Comparison of ENCODE assay signal across 23 cellular contexts in genomic region chr12:90337018-90337417, GRCh38.
DNase-seq lines count a peak whose midpoint lies in the region; ATAC-seq, FAIRE-seq and TF ChIP-seq lines count a peak whose summit lies in the region.
"Had no signal": no experiment of that assay in that cellular context is flagged by ENCODE, and none has a peak within 500 bp of the region (broad histone marks: within the 10 kb centered on the region; RNA-seq: fewer than 3 reads in every experiment).

No MANE protein-coding gene starts in this region.

- H2AFZ ChIP-seq in K562 (ENCODE audit: low read depth, low read length), result no peak overlapping the region
- H2AFZ ChIP-seq in smooth muscle cell (ENCODE audit: low read depth), result peak overlapping the region; percentile 21

- TF ChIP-seq POLR2A in A549 (IDR thresholded peaks at IDR 0.05; ENCODE audit: low read length) (no peak), K562 (conservative IDR thresholded peaks at IDR 0.05) (no peak)

- FAIRE-seq in A549 (lab: Jason Lieb, UNC) (no peak), K562 (lab: Jason Lieb, UNC) (no peak)
- FAIRE-seq: A204.1, D721Med, G401.6, GM12891, GM19239 had no signal

- H3F3A ChIP-seq in smooth muscle cell (ENCODE audit: low read depth), result no peaks in the 10 kb centered on the region

- no peak overlapping the region for H3K27ac ChIP-seq in A549
- no peak overlapping the region for H3K27ac ChIP-seq in K562 (ENCODE audit: extremely low read depth, low read depth, low read length)
- H3K27ac ChIP-seq in smooth muscle cell (ENCODE audit: low read depth), result no peak overlapping the region
- H3K27ac ChIP-seq: BLaER1 treated with 17β-estradiol and CSF1 and Interleukin-3, amounts not matched to agents 10 nM and 100 nM; C4-2B had no signal

- H4K20me1 ChIP-seq in K562 (replicated peaks; ENCODE audit: control insufficient read depth, insufficient read depth, low read length), result no peaks in the 10 kb centered on the region
- H4K20me1 ChIP-seq in smooth muscle cell (ENCODE audit: low read depth), result no peaks in the 10 kb centered on the region
- H4K20me1 ChIP-seq: BLaER1 treated with 17β-estradiol and CSF1 and Interleukin-3, amounts not matched to agents 10 nM and 100 nM had no signal

- H3K4me2 ChIP-seq in A549, result no peak overlapping the region
- H3K4me2 ChIP-seq in K562 (ENCODE audit: insufficient read depth, low read length), result no peak overlapping the region
- no peak overlapping the region for H3K4me2 ChIP-seq in smooth muscle cell
- H3K4me2 ChIP-seq: BLaER1 treated with 17β-estradiol and CSF1 and Interleukin-3, amounts not matched to agents 10 nM and 100 nM had no signal

- ATAC-seq in A549 (no peak), K562 (no peak), GM21619 (IDR thresholded peaks at IDR 0.05; ENCODE audit: unreplicated experiment) (no peak)
- ATAC-seq: CD8-positive, alpha-beta T cell had no signal

- no peak for TF ChIP-seq CTCF in A549 (IDR thresholded peaks at IDR 0.05)
- no peak for TF ChIP-seq CTCF in K562 (IDR thresholded peaks at IDR 0.05 in 2 of 3, conservative IDR thresholded peaks at IDR 0.05 in 1 of 3; ENCODE audit: insufficient read depth in 2 of 3, low read depth in 1 of 3, low read length in 3 of 3)
- TF ChIP-seq CTCF in smooth muscle cell (IDR thresholded peaks at IDR 0.05; ENCODE audit: borderline replicate concordance, insufficient read depth, poor library complexity, severe bottlenecking), result no peak

- H3K27me3 ChIP-seq in K562 (ENCODE audit: control insufficient read depth in 2 of 2, insufficient read depth in 2 of 2, low read length in 2 of 2) (no peaks in the 10 kb centered on the region), smooth muscle cell (ENCODE audit: low read depth) (no peaks in the 10 kb centered on the region)

- intact Hi-C loops in K562 (cut with micrococcal nuclease), result no loop called here

- CTCF ChIA-PET in A549 (lab: Yijun Ruan, JAX), result interaction anchor here (1.4 kb wide), 1 partner anchor 18 kb away, joined by 3 read pairs; no protein-coding TSS in a partner anchor
- CTCF ChIA-PET in K562 (lab: Yijun Ruan, JAX; ENCODE audit: low intra/inter-chr PET ratio), result no interaction called here

- no peaks in the 10 kb centered on the region for H3K36me3 ChIP-seq in K562 (ENCODE audit: control insufficient read depth, insufficient read depth, low read length)
- H3K36me3 ChIP-seq in smooth muscle cell (ENCODE audit: low read depth), result no peaks in the 10 kb centered on the region
- H3K36me3 ChIP-seq: BLaER1 treated with 17β-estradiol and CSF1 and Interleukin-3, amounts not matched to agents 10 nM and 100 nM had no signal

- in situ Hi-C loops in G401 (cut with HindIII; ENCODE audit: low sequenced_read_pairs) (no loop called here), K562 (cut with MboI) (no loop called here)

- no peak for DNase-seq in A549 (ENCODE audit: low read depth in 1 of 2, low spot score in 1 of 2)
- DNase-seq in G401 (ENCODE audit: low spot score), result peak; percentile 25
- no peak for DNase-seq in K562 (ENCODE audit: extremely low read depth in 1 of 4, low spot score in 3 of 4)
- no peak for DNase-seq in smooth muscle cell (lab: John Stamatoyannopoulos, UW; ENCODE audit: unreplicated experiment)
- DNase-seq in NCI-H69 (lab: John Stamatoyannopoulos, UW), result no peak
- DNase-seq in DMS79 treated with DMSO at 0.1 percent for 48 hours (lab: John Stamatoyannopoulos, UW), result no peak
- DNase-seq: 8988T; AML-193; Caco-2; Calu3; CD4-positive, alpha-beta T cell; CD8-positive, alpha-beta T cell; DND-41; EL; GF-D8 had no signal

- TF ChIP-seq EP300 in A549 (IDR thresholded peaks at IDR 0.05) (no peak), K562 (IDR thresholded peaks at IDR 0.05; ENCODE audit: low read length) (no peak)

- BruUV-seq in K562 (replicated peaks; lab: Mats Ljungman, UMichigan), result no TSS peak

- H3K9me1 ChIP-seq in K562 (ENCODE audit: control insufficient read depth, insufficient read depth, low read length), result no peaks in the 10 kb centered on the region

- H3K79me2 ChIP-seq in K562 (ENCODE audit: control insufficient read depth, insufficient read depth, low read length) (no peaks in the 10 kb centered on the region), smooth muscle cell (ENCODE audit: low read depth) (no peaks in the 10 kb centered on the region)

- no peak overlapping the region for H3K9ac ChIP-seq in K562 (ENCODE audit: insufficient read depth in 1 of 2, low read depth in 2 of 2, low read length in 2 of 2)
- H3K9ac ChIP-seq in smooth muscle cell (ENCODE audit: low read depth), result no peak overlapping the region
- H3K9ac ChIP-seq: BLaER1 treated with 17β-estradiol and CSF1 and Interleukin-3, amounts not matched to agents 10 nM and 100 nM had no signal

- H3K9me3 ChIP-seq in A549 (no peaks in the 10 kb centered on the region), K562 (replicated peaks; ENCODE audit: control insufficient read depth, insufficient read depth, low read depth, low read length) (no peaks in the 10 kb centered on the region; the same call in 1 of the 2 replicates), smooth muscle cell (replicated peaks; ENCODE audit: low read depth) (no peaks in the 10 kb centered on the region)
- H3K9me3 ChIP-seq: BLaER1 treated with 17β-estradiol and CSF1 and Interleukin-3, amounts not matched to agents 10 nM and 100 nM; Caco-2 had no signal

- H3K4me3 ChIP-seq in A549 (no peak overlapping the region), K562 (no peak overlapping the region), smooth muscle cell (no peak overlapping the region)
- H3K4me3 ChIP-seq: BLaER1 treated with 17β-estradiol and CSF1 and Interleukin-3, amounts not matched to agents 10 nM and 100 nM had no signal

- H3K4me1 ChIP-seq in A549 (peaks cover 15% of the 10 kb centered on the region), K562 (replicated peaks in 1 of 2; ENCODE audit: control insufficient read depth in 2 of 2, insufficient read depth in 2 of 2, low read length in 2 of 2) (no peaks in the 10 kb centered on the region), smooth muscle cell (ENCODE audit: low read depth) (peaks cover 4% of the 10 kb centered on the region)
- H3K4me1 ChIP-seq: Caco-2 had no signal

- POLR2A ChIA-PET in A549 (lab: Yijun Ruan, JAX) (no interaction called here), K562 (lab: Yijun Ruan, JAX) (no interaction called here)

- TF ChIP-seq RAD21 in A549 (conservative IDR thresholded peaks at IDR 0.05 in 1 of 2, IDR thresholded peaks at IDR 0.05 in 1 of 2) (no peak), K562 (CRISPR knock-in tag; conservative IDR thresholded peaks at IDR 0.05 in 1 of 2, IDR thresholded peaks at IDR 0.05 in 1 of 2) (no peak)

TF ChIP-seq in A549, 52 proteins besides CTCF, POLR2A, EP300 and RAD21:
- TF ChIP-seq MAFK (IDR thresholded peaks at IDR 0.05; ENCODE audit: partially characterized antibody) (peak; percentile 76), FOSL2 (IDR thresholded peaks at IDR 0.05) (no peak), FOSL2 (CRISPR knock-in tag; IDR thresholded peaks at IDR 0.05) (no peak), CHD4 (IDR thresholded peaks at IDR 0.05; ENCODE audit: borderline replicate concordance) (no peak), HOXA7 (CRISPR knock-in tag; IDR thresholded peaks at IDR 0.05) (no peak), HOXB5 (CRISPR knock-in tag; IDR thresholded peaks at IDR 0.05) (no peak), BCL3 (IDR thresholded peaks at IDR 0.05) (no peak), HEYL (CRISPR knock-in tag; IDR thresholded peaks at IDR 0.05) (no peak), RNF2 (IDR thresholded peaks at IDR 0.05; ENCODE audit: borderline replicate concordance, low read depth) (no peak)

TF ChIP-seq in K562, 482 proteins besides CTCF, POLR2A, EP300 and RAD21:
- TF ChIP-seq ZNF316 (IDR thresholded peaks at IDR 0.05) (peak; percentile 29; the same call in 1 of the 2 replicates), ZC3H4 (CRISPR knock-in tag; IDR thresholded peaks at IDR 0.05; ENCODE audit: borderline replicate concordance) (no peak), ZBTB26 (CRISPR knock-in tag; IDR thresholded peaks at IDR 0.05) (no peak)

Comparison
In these comparisons a context has a peak if more than half of its experiments do, and no peak if none do; other contexts are left out.
1. Of the 35 proteins assayed by ChIP-seq in both K562 and A549: peak only in K562: none; only in A549: MAFK; in both: none; in neither: 34.